Comparison of ENCODE assay signal across 15 cellular contexts in genomic region chr11:27041141-27041869, GRCh38. TPM values are rescaled to one million over a fixed set of nuclear protein-coding genes. Genes with fewer than 3 reads are reported as not detected.
DNase-seq lines count a peak whose midpoint lies in the region; ATAC-seq and TF ChIP-seq lines count a peak whose summit lies in the region.
"Had no signal": no experiment of that assay in that cellular context is flagged by ENCODE, and none has a peak within 500 bp of the region (broad histone marks: within the 10 kb centered on the region; RNA-seq: fewer than 3 reads in every experiment).

No MANE protein-coding gene starts in this region.

- no peak for TF ChIP-seq EP300 in stomach (IDR thresholded peaks at IDR 0.05)

- TF ChIP-seq POLR2A in stomach (IDR thresholded peaks at IDR 0.05): no peak

- peaks cover 21 to 48% (median 39%) of the 10 kb centered on the region in 5 experiments for H3K9me3 Mint-ChIP-seq in brain
- peaks cover 20% of the 10 kb centered on the region for H3K9me3 Mint-ChIP-seq in type B pancreatic cell
- peaks cover 4% of the 10 kb centered on the region for H3K9me3 Mint-ChIP-seq in activated T-helper 17 cell treated with anti-CD3 and anti-CD28 coated beads, Interleukin-2, amount 50 U/mL, for 72 hours

- H3K36me3 ChIP-seq in stomach: no peaks in the 10 kb centered on the region

- H3K27ac ChIP-seq in layer of hippocampus (ENCODE audit: low read depth, low read length): peak overlapping the region; percentile 53
- H3K27ac ChIP-seq in stomach: peak overlapping the region in 1 of 5 donors; percentile 35
- H3K27ac ChIP-seq: 22Rv1 had no signal

- TF ChIP-seq CTCF in brain (conservative IDR thresholded peaks at IDR 0.05): no peak
- no peak for TF ChIP-seq CTCF in type B pancreatic cell (conservative IDR thresholded peaks at IDR 0.05)
- TF ChIP-seq CTCF in stomach (IDR thresholded peaks at IDR 0.05): no peak

- H3K27ac Mint-ChIP-seq in brain (peak overlapping the region in 3 of 5 experiments; percentile 85 to 95 (median 89)), type B pancreatic cell (peak overlapping the region; percentile 11)
- no peak overlapping the region for H3K27ac Mint-ChIP-seq in activated T-helper 17 cell treated with anti-CD3 and anti-CD28 coated beads, Interleukin-2, amount 50 U/mL, for 72 hours

- H3K4me3 ChIP-seq in stomach: no peak overlapping the region

- H3K27me3 Mint-ChIP-seq in brain (peaks cover 7% of the 10 kb centered on the region), type B pancreatic cell (no peaks in the 10 kb centered on the region)
- no peaks in the 10 kb centered on the region for H3K27me3 Mint-ChIP-seq in activated T-helper 17 cell treated with anti-CD3 and anti-CD28 coated beads, Interleukin-2, amount 50 U/mL, for 72 hours

- H3K9me3 ChIP-seq in stomach: peaks cover 0 to 15% (median 4%) of the 10 kb centered on the region in 4 donors

- H3K4me3 Mint-ChIP-seq in brain: peak overlapping the region in 2 of 5 experiments; percentile 63 to 77
- peak overlapping the region; percentile 10 for H3K4me3 Mint-ChIP-seq in type B pancreatic cell
- H3K4me3 Mint-ChIP-seq in activated T-helper 17 cell treated with anti-CD3 and anti-CD28 coated beads, Interleukin-2, amount 50 U/mL, for 72 hours: no peak overlapping the region

- H3K36me3 Mint-ChIP-seq in brain (peaks cover 8% of the 10 kb centered on the region), type B pancreatic cell (no peaks in the 10 kb centered on the region)
- H3K36me3 Mint-ChIP-seq in activated T-helper 17 cell treated with anti-CD3 and anti-CD28 coated beads, Interleukin-2, amount 50 U/mL, for 72 hours (ENCODE audit: low read depth): no peaks in the 10 kb centered on the region

- no peak for ATAC-seq in activated T-helper 17 cell treated with anti-CD3 and anti-CD28 coated beads, Interleukin-2, amount 50 U/mL, for 72 hours (replicated peaks)

- peaks cover 19% of the 10 kb centered on the region for H3K4me1 Mint-ChIP-seq in brain
- H3K4me1 Mint-ChIP-seq in type B pancreatic cell (ENCODE audit: unreplicated experiment): no peaks in the 10 kb centered on the region
- no peaks in the 10 kb centered on the region for H3K4me1 Mint-ChIP-seq in activated T-helper 17 cell treated with anti-CD3 and anti-CD28 coated beads, Interleukin-2, amount 50 U/mL, for 72 hours

- H3K27me3 ChIP-seq in layer of hippocampus (ENCODE audit: control insufficient read depth, insufficient read depth, low read length) (no peaks in the 10 kb centered on the region), stomach (no peaks in the 10 kb centered on the region)

- intact Hi-C loops in stomach (cut with DNase I; ENCODE audit: low total_unique reads): no loop called here

- DNase-seq in DMS 273 (lab: John Stamatoyannopoulos, UW; ENCODE audit: unreplicated experiment) (peak; percentile 14), DMS 273 treated with DMSO at 0.1 percent for 48 hours (lab: John Stamatoyannopoulos, UW) (no peak), type B pancreatic cell (ENCODE audit: extremely low spot score, unreplicated experiment) (no peak), stomach (no peak), kidney glomerular epithelial cell (lab: John Stamatoyannopoulos, UW) (no peak)
- DNase-seq: activated CD4-positive, alpha-beta T cell treated with anti-CD3 and anti-CD28 coated beads for 48 hours; activated T-cell treated with anti-CD3 and anti-CD28 coated beads, Interleukin-2, amount 50 U/mL, for 48 hours; stimulated activated naive CD4-positive, alpha-beta T cell treated with Interleukin-2 at 50 U/mL for 16 hours had no signal

- WGBS in stomach, 5 donors: 51 to 68% (median 55%) methylated on average over 2 of the region's 2 CpGs

- peaks cover 0 to 9% (median 0%) of the 10 kb centered on the region in 4 donors for H3K4me1 ChIP-seq in stomach

RNA-seq across cellular contexts. Expression of gene BBOX1, which starts 0.7 kb away (rescaled TPM):
- polyA plus RNA-seq in brain (ENCODE audit: insufficient read depth, low read depth, low replicate concordance): 9.3 TPM
- 0.27 and 0.69 TPM in 2 replicates for total RNA-seq in type B pancreatic cell (ENCODE audit: low replicate concordance)
- total RNA-seq in activated T-helper 17 cell treated with anti-CD3 and anti-CD28 coated beads, Interleukin-2, amount 50 U/mL, for 72 hours: not detected
- total RNA-seq in stomach: 1 to 10 TPM in 3 of 5 donors, not detected in 2; 2.3 to 6.7 (median 3.8) TPM
- 1 to 10 TPM in 1 of 3 donors, under 1 TPM in 1, not detected in 1; 0.31 to 4.3 TPM for polyA plus RNA-seq in stomach
- total RNA-seq: kidney epithelial cell; myocyte; T-helper 1 cell treated with Interleukin-12 subunit alpha and Interleukin-12 subunit beta and Interleukin-4 antibody, amounts not matched to agents 30 ng/mL and 1 ng/mL, for 36 hours had no signal

RNA-seq across cellular contexts. Expression of gene FIBIN, which starts 47.4 kb away (rescaled TPM):
- polyA plus RNA-seq in brain (ENCODE audit: insufficient read depth, low read depth, low replicate concordance) (6.6 TPM), stomach (1 to 10 TPM; 3.9 to 9.2 (median 6.0) TPM)
- total RNA-seq in type B pancreatic cell (ENCODE audit: low replicate concordance) (0.43 and 0.65 TPM in 2 replicates), stomach (10 to 100 TPM in 2 of 5 donors, 1 to 10 TPM in 3; 2.7 to 42.6 (median 4.5) TPM)
- total RNA-seq in activated T-helper 17 cell treated with anti-CD3 and anti-CD28 coated beads, Interleukin-2, amount 50 U/mL, for 72 hours: not detected
- total RNA-seq: T-helper 1 cell treated with Interleukin-12 subunit alpha and Interleukin-12 subunit beta and Interleukin-4 antibody, amounts not matched to agents 30 ng/mL and 1 ng/mL, for 36 hours had no signal
